In genomic region chr3:187019542-187020072, GRCh38 we compare ENCODE assay signal across 13 cellular contexts.
DNase-seq lines count a peak whose midpoint lies in the region; ATAC-seq and TF ChIP-seq lines count a peak whose summit lies in the region.
"Had no signal": no experiment of that assay in that cellular context is flagged by ENCODE, and none has a peak within 500 bp of the region (broad histone marks: within the 10 kb centered on the region; RNA-seq: fewer than 3 reads in every experiment).

No MANE protein-coding gene starts in this region.

- H3K27me3 Mint-ChIP-seq in T-helper 17 cell: no peaks in the 10 kb centered on the region

- no peaks in the 10 kb centered on the region for H4K20me1 ChIP-seq in DOHH2 (ENCODE audit: control insufficient read depth, insufficient read depth, low read depth, low read length)

- peak overlapping the region; percentile 4 for H3K4me3 Mint-ChIP-seq in T-helper 17 cell

- ATAC-seq in T-helper 17 cell (no peak), foreskin keratinocyte (no peak)

- peaks cover 5% of the 10 kb centered on the region for H3K36me3 Mint-ChIP-seq in T-helper 17 cell (ENCODE audit: low read depth)

- no peaks in the 10 kb centered on the region for H3K9me2 ChIP-seq in DOHH2 (replicated peaks; ENCODE audit: control insufficient read depth, low read length)

- H3K4me3 ChIP-seq in DOHH2 (ENCODE audit: low read length): peak overlapping the region; percentile 77
- H3K4me3 ChIP-seq: coronary artery, testis had no signal

- peak overlapping the region; percentile 92 for H3K27ac Mint-ChIP-seq in T-helper 17 cell

- DNase-seq in NCI-H1092 treated with DMSO at 0.1 percent for 48 hours (lab: John Stamatoyannopoulos, UW): peak; percentile 20
- no peak for DNase-seq in NCI-H1092 (lab: John Stamatoyannopoulos, UW)
- no peak for DNase-seq in T-helper 17 cell
- DNase-seq in foreskin keratinocyte: no peak
- no peak for DNase-seq in GF-D8 (lab: John Stamatoyannopoulos, UW)
- DNase-seq in SW480 (ENCODE audit: low spot score): no peak
- no peak for DNase-seq in HuH-7.5 (ENCODE audit: low spot score)
- DNase-seq: 8988T, testis had no signal

- peaks cover 41% of the 10 kb centered on the region for H3K4me1 Mint-ChIP-seq in T-helper 17 cell

- H3F3A ChIP-seq in DOHH2 (ENCODE audit: control insufficient read depth, insufficient read depth): peaks cover 51% of the 10 kb centered on the region

- TF ChIP-seq CTCF in DOHH2 (IDR thresholded peaks at IDR 0.05; ENCODE audit: low read depth, low read length, poor library complexity, severe bottlenecking) (peak; percentile 63), foreskin keratinocyte (conservative IDR thresholded peaks at IDR 0.05) (peak; percentile 21)

- H3K27ac ChIP-seq in DOHH2 (ENCODE audit: low read depth, low read length) (peak overlapping the region; percentile 98), foreskin keratinocyte (no peak overlapping the region)
- H3K27ac ChIP-seq: coronary artery, RWPE1, testis, VCaP had no signal

- peak overlapping the region; percentile 85 for H3K4me2 ChIP-seq in DOHH2 (ENCODE audit: low read length)

- H3K4me1 ChIP-seq in DOHH2 (ENCODE audit: control insufficient read depth, low read length) (peaks cover 92% of the 10 kb centered on the region), foreskin keratinocyte (no peaks in the 10 kb centered on the region)

- H3K79me2 ChIP-seq in DOHH2 (ENCODE audit: control insufficient read depth, low read length): peaks cover 92% of the 10 kb centered on the region

- peaks cover 77% of the 10 kb centered on the region for H3K36me3 ChIP-seq in DOHH2 (ENCODE audit: control insufficient read depth, low read length)

- H3K27me3 ChIP-seq in DOHH2 (ENCODE audit: control insufficient read depth, low read length) (no peaks in the 10 kb centered on the region), foreskin keratinocyte (no peaks in the 10 kb centered on the region)
- H3K27me3 ChIP-seq: testis had no signal

- H3K9me3 ChIP-seq in DOHH2 (ENCODE audit: control insufficient read depth, insufficient read depth, low read length) (no peaks in the 10 kb centered on the region), T-helper 17 cell (ENCODE audit: control insufficient read depth, low read length, poor library complexity, severe bottlenecking) (no peaks in the 10 kb centered on the region)
- H3K9me3 ChIP-seq: testis had no signal
